In the genomic region with DNA sequence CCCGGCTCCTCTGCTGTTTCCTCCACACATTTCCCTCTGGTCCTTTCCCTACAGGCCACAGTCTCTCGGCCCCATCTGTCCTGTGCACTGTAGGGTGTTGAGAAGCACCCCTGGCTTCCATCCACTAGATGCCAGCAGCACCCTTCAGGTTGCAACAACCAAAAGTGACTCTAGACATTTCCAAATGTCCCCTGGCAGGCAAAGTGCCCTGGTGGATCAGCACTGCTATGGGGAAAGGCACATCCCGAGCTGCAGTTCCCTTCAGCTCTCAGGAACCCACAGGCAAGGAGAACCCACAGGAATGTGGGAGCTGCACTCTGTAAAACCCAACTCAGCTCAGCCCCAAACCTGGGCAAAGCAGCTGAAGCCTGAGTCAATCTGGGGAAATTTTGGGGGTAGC, we compare ENCODE assay signal across 13 cellular contexts.
DNase-seq lines count a peak whose midpoint lies in the region; ATAC-seq and TF ChIP-seq lines count a peak whose summit lies in the region.
"Had no signal": no experiment of that assay in that cellular context is flagged by ENCODE, and none has a peak within 500 bp of the region (broad histone marks: within the 10 kb centered on the region; RNA-seq: fewer than 3 reads in every experiment).

No MANE protein-coding gene starts in this region.

- no peaks in the 10 kb centered on the region for H3K4me1 ChIP-seq in CD8-positive, alpha-beta T cell (ENCODE audit: insufficient read depth, low read length)
- H3K4me1 ChIP-seq: gastroesophageal sphincter, spleen had no signal

- H3K36me3 Mint-ChIP-seq in CD8-positive, alpha-beta T cell, result peaks cover 68% of the 10 kb centered on the region
- H3K36me3 Mint-ChIP-seq in chondrocyte (ENCODE audit: low read depth) (peaks cover 15% of the 10 kb centered on the region), nephron progenitor cell (ENCODE audit: low read depth) (peaks cover 21% of the 10 kb centered on the region)

- H3K27me3 Mint-ChIP-seq in CD8-positive, alpha-beta T cell (ENCODE audit: low read depth), result no peaks in the 10 kb centered on the region
- no peaks in the 10 kb centered on the region for H3K27me3 Mint-ChIP-seq in chondrocyte (ENCODE audit: low read depth)
- no peaks in the 10 kb centered on the region for H3K27me3 Mint-ChIP-seq in nephron progenitor cell (ENCODE audit: low read depth, poor library complexity)
- H3K27me3 Mint-ChIP-seq: activated B cell treated with CpG ODN at 0.5 μM for 24 hours had no signal

- no peaks in the 10 kb centered on the region for H3K9me3 Mint-ChIP-seq in CD8-positive, alpha-beta T cell
- H3K9me3 Mint-ChIP-seq in chondrocyte (ENCODE audit: low read depth) (peaks cover 13% of the 10 kb centered on the region), nephron progenitor cell (peaks cover 14% of the 10 kb centered on the region)
- H3K9me3 Mint-ChIP-seq: activated B cell treated with CpG ODN at 0.5 μM for 24 hours had no signal

- H3K27me3 ChIP-seq in CD8-positive, alpha-beta T cell (ENCODE audit: insufficient read depth, low read length), result no peaks in the 10 kb centered on the region
- H3K27me3 ChIP-seq: gastroesophageal sphincter, spleen had no signal

- CTCF ChIA-PET in CD8-positive, alpha-beta T cell (lab: Charles Lee), result interaction anchor here (1.2 kb wide), 1 partner anchor 23 kb away, joined by 3 read pairs; no protein-coding TSS in a partner anchor

- no peaks in the 10 kb centered on the region for H3K9me3 ChIP-seq in CD8-positive, alpha-beta T cell (ENCODE audit: low read length)
- H3K9me3 ChIP-seq: gastroesophageal sphincter had no signal

- H3K4me1 Mint-ChIP-seq in CD8-positive, alpha-beta T cell (ENCODE audit: low read depth), result no peaks in the 10 kb centered on the region
- peaks cover 6% of the 10 kb centered on the region for H3K4me1 Mint-ChIP-seq in chondrocyte (ENCODE audit: low read depth)
- peaks cover 41% of the 10 kb centered on the region for H3K4me1 Mint-ChIP-seq in nephron progenitor cell
- H3K4me1 Mint-ChIP-seq: activated B cell treated with CpG ODN at 0.5 μM for 24 hours had no signal

- H3K27ac Mint-ChIP-seq in CD8-positive, alpha-beta T cell, result peak overlapping the region; percentile 33
- no peak overlapping the region for H3K27ac Mint-ChIP-seq in chondrocyte (ENCODE audit: unreplicated experiment)
- H3K27ac Mint-ChIP-seq in nephron progenitor cell, result peak overlapping the region; percentile 68
- H3K27ac Mint-ChIP-seq: activated B cell treated with CpG ODN at 0.5 μM for 24 hours had no signal

- ATAC-seq in CD8-positive, alpha-beta T cell, result no peak
- no peak for ATAC-seq in GM21515 (IDR thresholded peaks at IDR 0.05; ENCODE audit: unreplicated experiment)
- ATAC-seq: gastroesophageal sphincter had no signal

- no peak for TF ChIP-seq CTCF in CD8-positive, alpha-beta T cell (IDR thresholded peaks at IDR 0.05)
- no peak for TF ChIP-seq CTCF in chondrocyte (IDR thresholded peaks at IDR 0.05)
- no peak for TF ChIP-seq CTCF in nephron progenitor cell (IDR thresholded peaks at IDR 0.05)

- no peak overlapping the region for H3K4me3 Mint-ChIP-seq in CD8-positive, alpha-beta T cell
- H3K4me3 Mint-ChIP-seq in chondrocyte (ENCODE audit: unreplicated experiment), result no peak overlapping the region
- no peak overlapping the region for H3K4me3 Mint-ChIP-seq in nephron progenitor cell
- H3K4me3 Mint-ChIP-seq: activated B cell treated with CpG ODN at 0.5 μM for 24 hours had no signal

- DNase-seq in CD8-positive, alpha-beta T cell, result no peak
- DNase-seq in LHCN-M2 (ENCODE audit: low read depth) (peak; percentile 73), chondrocyte (ENCODE audit: low spot score) (peak; percentile 38), nephron progenitor cell (no peak), medulla oblongata (ENCODE audit: extremely low spot score) (no peak), pons (ENCODE audit: low spot score) (no peak)
- DNase-seq: activated B cell treated with CpG ODN at 0.5 μM for 24 hours, Calu3, KG1, NCI-H2171, spleen had no signal

- no peak overlapping the region for H3K4me3 ChIP-seq in CD8-positive, alpha-beta T cell (ENCODE audit: low read depth, low read length)
- H3K4me3 ChIP-seq: spleen had no signal

- no peaks in the 10 kb centered on the region for H3K36me3 ChIP-seq in CD8-positive, alpha-beta T cell (ENCODE audit: insufficient read depth, low read length)

- POLR2A ChIA-PET in CD8-positive, alpha-beta T cell (lab: Charles Lee), result interaction anchor here (0.5 kb wide), 1 partner anchor 481 kb away, joined by 4 read pairs; no protein-coding TSS in a partner anchor

- no peak overlapping the region for H3K27ac ChIP-seq in CD8-positive, alpha-beta T cell (ENCODE audit: low read depth, low read length)
- H3K27ac ChIP-seq: gastroesophageal sphincter, spleen had no signal

- intact Hi-C loops in CD8-positive, alpha-beta T cell (cut with DNase I, micrococcal nuclease), result no loop called here

Comparison
In these comparisons a context has a peak if more than half of its experiments do, and no peak if none do; other contexts are left out.
1. DNase-seq: peak in LHCN-M2 (single experiment) and chondrocyte (single experiment); none in CD8-positive, alpha-beta T cell (0 of 7), nephron progenitor cell (single experiment), medulla oblongata (single experiment) and pons (single experiment).